Comparison of ENCODE assay signal across 14 cellular contexts in the genomic region with DNA sequence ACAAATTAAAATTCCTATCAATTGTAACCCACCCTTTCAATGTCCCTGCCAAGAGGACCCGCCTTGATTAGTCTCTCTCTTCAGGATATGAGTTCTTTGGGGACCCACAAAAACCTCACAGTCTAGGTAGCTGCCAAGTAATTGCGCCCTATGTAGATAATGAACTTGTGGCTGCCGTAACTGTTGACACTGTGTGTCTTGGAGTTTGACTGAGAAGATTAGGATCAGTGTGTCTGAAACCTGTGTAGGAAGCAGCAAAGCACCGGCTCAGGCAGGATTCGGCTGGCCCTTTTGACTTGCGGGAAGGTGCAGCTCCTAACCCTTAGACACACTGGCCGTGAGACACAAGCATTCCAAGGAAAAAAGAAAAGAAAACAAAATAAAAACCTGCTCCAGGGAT. TPM values are rescaled to one million over a fixed set of nuclear protein-coding genes. Genes with fewer than 3 reads are reported as not detected.
"Had no signal": no experiment of that assay in that cellular context is flagged by ENCODE, and none has a peak within 500 bp of the region (broad histone marks: within the 10 kb centered on the region; RNA-seq: fewer than 3 reads in every experiment).

No MANE protein-coding gene starts in this region.

- H3K27me3 Mint-ChIP-seq: activated CD4-positive, alpha-beta memory T cell treated with anti-CD3 and anti-CD28 coated beads, Interleukin-2, amount 10 ng/mL, durations not matched to agents 7 days and 5 days had no signal

- H3K9me3 Mint-ChIP-seq: activated CD4-positive, alpha-beta memory T cell treated with anti-CD3 and anti-CD28 coated beads, Interleukin-2, amount 10 ng/mL, durations not matched to agents 7 days and 5 days; nephron; T-helper 2 cell treated with Interferon-gamma antibody and Interleukin-4, amounts not matched to agents 5 μg/mL and 100 μg/mL, for 36 hours had no signal

- H3K27ac Mint-ChIP-seq: activated CD4-positive, alpha-beta memory T cell treated with anti-CD3 and anti-CD28 coated beads, Interleukin-2, amount 10 ng/mL, durations not matched to agents 7 days and 5 days; T-helper 2 cell treated with Interferon-gamma antibody and Interleukin-4, amounts not matched to agents 5 μg/mL and 100 μg/mL, for 36 hours had no signal

- H3K4me1 ChIP-seq: ascending aorta, gastroesophageal sphincter, SJCRH30, transverse colon had no signal

- H3K4me3 ChIP-seq: ascending aorta, gastroesophageal sphincter, SJCRH30, skin epidermis, transverse colon had no signal

- H3K27ac ChIP-seq: ascending aorta, gastroesophageal sphincter, SJCRH30, transverse colon had no signal

- ATAC-seq: gastroesophageal sphincter had no signal

- H3K4me1 Mint-ChIP-seq: nephron had no signal

- H3K4me3 Mint-ChIP-seq: activated CD4-positive, alpha-beta memory T cell treated with anti-CD3 and anti-CD28 coated beads, Interleukin-2, amount 10 ng/mL, durations not matched to agents 7 days and 5 days; nephron; T-helper 2 cell treated with Interferon-gamma antibody and Interleukin-4, amounts not matched to agents 5 μg/mL and 100 μg/mL, for 36 hours had no signal

- DNase-seq: activated CD4-positive, alpha-beta memory T cell treated with anti-CD3 and anti-CD28 coated beads, Interleukin-2, amount 10 ng/mL, durations not matched to agents 7 days and 5 days; activated naive CD4-positive, alpha-beta T cell; caudate nucleus; cortex of kidney; effector memory CD4-positive, alpha-beta T cell; retina; SJCRH30; transverse colon had no signal

- H3K9me3 ChIP-seq: ascending aorta, gastroesophageal sphincter, SJCRH30, transverse colon had no signal

- H3K27me3 ChIP-seq: ascending aorta, gastroesophageal sphincter, SJCRH30, transverse colon had no signal

RNA-seq across cellular contexts. Expression of a gene that starts 17.8 kb away (rescaled TPM):
- total RNA-seq: epithelial cell of proximal tubule had no signal
